In genomic region chrX:38891641-38892413, GRCh38 we compare ENCODE assay signal across 8 cellular contexts.
DNase-seq lines count a peak whose midpoint lies in the region; ATAC-seq, FAIRE-seq and TF ChIP-seq lines count a peak whose summit lies in the region.

No MANE protein-coding gene starts in this region.

- H2AFZ ChIP-seq in astrocyte (ENCODE audit: low read depth, low read length): no peak overlapping the region

- peak; percentile 83 for FAIRE-seq in astrocyte (lab: Jason Lieb, UNC)

- H3K9ac ChIP-seq in astrocyte (ENCODE audit: low read length): no peak overlapping the region

- H3K4me1 ChIP-seq in astrocyte (ENCODE audit: insufficient read depth, low read length) (peaks cover 6% of the 10 kb centered on the region), tibial artery (no peaks in the 10 kb centered on the region)

- H3K27ac ChIP-seq in astrocyte (ENCODE audit: low read depth, low read length) (no peak overlapping the region), tibial artery (no peak overlapping the region)

- H3K4me2 ChIP-seq in astrocyte (ENCODE audit: low read length): peak overlapping the region; percentile 41

- H4K20me1 ChIP-seq in astrocyte (ENCODE audit: insufficient read depth, low read length): no peaks in the 10 kb centered on the region

- H3K9me3 Mint-ChIP-seq in astrocyte (ENCODE audit: unreplicated experiment) (no peaks in the 10 kb centered on the region), chondrocyte (ENCODE audit: low read depth) (peaks cover 12% of the 10 kb centered on the region)

- H3K4me3 Mint-ChIP-seq in astrocyte (ENCODE audit: unreplicated experiment) (no peak overlapping the region), chondrocyte (ENCODE audit: unreplicated experiment) (no peak overlapping the region)

- peak; percentile 64 for DNase-seq in EL
- DNase-seq in astrocyte (ENCODE audit: low read depth): peak; percentile 28
- DNase-seq in chondrocyte (ENCODE audit: low spot score): no peak
- DNase-seq in tibial artery: no peak
- DNase-seq in SHP77 treated with DMSO at 0.1 percent for 48 hours (lab: John Stamatoyannopoulos, UW): no peak

- H3K27me3 ChIP-seq in astrocyte (ENCODE audit: insufficient read depth, low read length) (no peaks in the 10 kb centered on the region), tibial artery (no peaks in the 10 kb centered on the region)

- H3K9me3 ChIP-seq in astrocyte (ENCODE audit: insufficient read depth, low read depth, low read length): no peaks in the 10 kb centered on the region
- H3K9me3 ChIP-seq in tibial artery: no peaks in the 10 kb centered on the region

- H3K4me3 ChIP-seq in astrocyte (ENCODE audit: insufficient read depth, low read depth, low read length) (no peak overlapping the region), tibial artery (no peak overlapping the region)

- H3K4me1 Mint-ChIP-seq in astrocyte (ENCODE audit: low read depth, unreplicated experiment) (peaks cover 23% of the 10 kb centered on the region), chondrocyte (ENCODE audit: low read depth) (peaks cover 21% of the 10 kb centered on the region)

- H3K36me3 ChIP-seq in astrocyte (ENCODE audit: insufficient read depth, low read length) (no peaks in the 10 kb centered on the region), tibial artery (no peaks in the 10 kb centered on the region)

- no peaks in the 10 kb centered on the region for H3K79me2 ChIP-seq in astrocyte (ENCODE audit: insufficient read depth, low read length)

- TF ChIP-seq CTCF in astrocyte (IDR thresholded peaks at IDR 0.05; ENCODE audit: insufficient read depth, low read depth, low read length) (no peak), chondrocyte (IDR thresholded peaks at IDR 0.05) (no peak), tibial artery (IDR thresholded peaks at IDR 0.05) (no peak)

- ATAC-seq in GM19395 (IDR thresholded peaks at IDR 0.05; ENCODE audit: unreplicated experiment): peak; percentile 95
- peak; percentile 93 for ATAC-seq in HG03108 (IDR thresholded peaks at IDR 0.05; ENCODE audit: unreplicated experiment)
- ATAC-seq in activated CD4-positive, CD25-positive, alpha-beta regulatory T cell treated with anti-CD3 and anti-CD28 coated beads, Interleukin-2, amount 50 U/mL, for 24 hours: no peak

- H3K27ac Mint-ChIP-seq in astrocyte (ENCODE audit: unreplicated experiment): peak overlapping the region; percentile 91
- no peak overlapping the region for H3K27ac Mint-ChIP-seq in chondrocyte (ENCODE audit: unreplicated experiment)

- no peaks in the 10 kb centered on the region for H3K27me3 Mint-ChIP-seq in astrocyte (ENCODE audit: low read depth, unreplicated experiment)
- H3K27me3 Mint-ChIP-seq in chondrocyte (ENCODE audit: low read depth): no peaks in the 10 kb centered on the region

- H3K36me3 Mint-ChIP-seq in astrocyte (ENCODE audit: low read depth, unreplicated experiment) (no peaks in the 10 kb centered on the region), chondrocyte (ENCODE audit: low read depth) (no peaks in the 10 kb centered on the region)

- intact Hi-C loops in tibial artery (cut with DNase I; ENCODE audit: low total_unique reads): no loop called here

Comparison
In these comparisons a context has a peak if more than half of its experiments do, and no peak if none do; other contexts are left out.
1. DNase-seq: peak in EL (single experiment) and astrocyte (single experiment); none in chondrocyte (single experiment), tibial artery (0 of 2) and SHP77 treated with DMSO at 0.1 percent for 48 hours (single experiment).
2. ATAC-seq: peak in GM19395 (single experiment) and HG03108 (single experiment); none in activated CD4-positive, CD25-positive, alpha-beta regulatory T cell treated with anti-CD3 and anti-CD28 coated beads, Interleukin-2, amount 50 U/mL, for 24 hours (0 of 2).